In the genomic region with DNA sequence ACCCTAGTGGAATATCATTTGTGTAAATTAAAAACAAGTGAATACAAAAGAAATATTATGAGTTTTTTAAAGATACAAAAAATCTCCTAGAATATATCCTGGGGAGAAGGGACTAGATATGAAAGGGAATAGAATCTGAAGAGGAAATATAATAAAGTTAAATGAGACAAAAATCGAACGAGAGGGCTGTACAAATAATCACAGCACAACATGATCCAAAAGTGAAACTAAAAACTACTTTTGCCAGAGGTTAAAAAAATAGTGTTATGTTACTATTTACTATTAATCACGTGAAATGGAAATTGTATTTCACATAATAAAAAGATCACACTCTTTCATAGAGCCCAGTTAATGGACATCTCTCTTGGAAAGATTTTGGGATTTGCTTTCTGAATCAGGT, we compare ENCODE assay signal across 10 cellular contexts. TPM values are rescaled to one million over a fixed set of nuclear protein-coding genes. Genes with fewer than 3 reads are reported as not detected.
DNase-seq lines count a peak whose midpoint lies in the region; ATAC-seq, FAIRE-seq and TF ChIP-seq lines count a peak whose summit lies in the region.
"Had no signal": no experiment of that assay in that cellular context is flagged by ENCODE, and none has a peak within 500 bp of the region (broad histone marks: within the 10 kb centered on the region; RNA-seq: fewer than 3 reads in every experiment).

No MANE protein-coding gene starts in this region.

- 96% methylated on average over 3 of the region's 3 CpGs for WGBS in mammary epithelial cell (ENCODE audit: low coverage, missing lambda C conversion rate)

- H3K79me2 ChIP-seq in mammary epithelial cell (ENCODE audit: insufficient read depth, low read length) (no peaks in the 10 kb centered on the region), PC-9 (ENCODE audit: low read depth) (no peaks in the 10 kb centered on the region)

- H3K9ac ChIP-seq in mammary epithelial cell (ENCODE audit: insufficient read depth, low read length): no peak overlapping the region

- CTCF ChIA-PET in mammary epithelial cell (lab: Charles Lee; ENCODE audit: low non-redundant PET): no interaction called here
- CTCF ChIA-PET in MCF 10A (lab: Yijun Ruan, JAX): no interaction called here
- CTCF ChIA-PET in PC-9 (lab: Charles Lee): no interaction called here

- H3K9me3 ChIP-seq in mammary epithelial cell (replicated peaks; ENCODE audit: insufficient read depth, low read length) (no peaks in the 10 kb centered on the region), PC-9 (ENCODE audit: insufficient read depth, low read depth) (no peaks in the 10 kb centered on the region), upper lobe of right lung (no peaks in the 10 kb centered on the region), HAP-1 (no peaks in the 10 kb centered on the region)

- H3K27me3 ChIP-seq in mammary epithelial cell (ENCODE audit: insufficient read depth, low read length) (no peaks in the 10 kb centered on the region), PC-9 (ENCODE audit: insufficient read depth, low read depth) (no peaks in the 10 kb centered on the region), upper lobe of right lung (no peaks in the 10 kb centered on the region), HAP-1 (ENCODE audit: low read depth) (no peaks in the 10 kb centered on the region)
- H3K27me3 ChIP-seq: spleen had no signal

- no peak overlapping the region for H3K27ac Mint-ChIP-seq in MCF 10A (ENCODE audit: low read depth, unreplicated experiment)

- BruUV-seq in mammary epithelial cell (replicated peaks; lab: Mats Ljungman, UMichigan): no TSS peak
- BruUV-seq in MCF 10A (replicated peaks; lab: Mats Ljungman, UMichigan): no TSS peak
- BruUV-seq in PC-9 (replicated peaks; lab: Mats Ljungman, UMichigan): no TSS peak

- H3K27ac ChIP-seq in mammary epithelial cell (ENCODE audit: insufficient read depth, low read depth, low read length) (no peak overlapping the region), PC-9 (no peak overlapping the region), upper lobe of right lung (no peak overlapping the region)

- peaks cover 6% of the 10 kb centered on the region for H3K36me3 Mint-ChIP-seq in MCF 10A (ENCODE audit: insufficient read depth, unreplicated experiment)

- H3K4me1 ChIP-seq in mammary epithelial cell (ENCODE audit: insufficient read depth, low read length) (no peaks in the 10 kb centered on the region), PC-9 (replicated peaks; ENCODE audit: insufficient read depth) (0 out of 2 replicates have a peak, but pooled peaks cover 6% of the 10 kb centered on the region), upper lobe of right lung (peaks cover 16% of the 10 kb centered on the region), HAP-1 (peaks cover 3% of the 10 kb centered on the region)

- no peak overlapping the region for H2AFZ ChIP-seq in mammary epithelial cell (ENCODE audit: low read depth, low read length)
- no peak overlapping the region for H2AFZ ChIP-seq in PC-9

- H3K4me1 Mint-ChIP-seq in MCF 10A (ENCODE audit: insufficient read depth, unreplicated experiment): peaks cover 21% of the 10 kb centered on the region

- in situ Hi-C loops in mammary epithelial cell (cut with MboI; ENCODE audit: low sequenced_read_pairs in 2 of 2) (no loop called here), HAP-1 (cut with MboI; ENCODE audit: low sequenced_read_pairs) (no loop called here)

- no peaks in the 10 kb centered on the region for H3K36me3 ChIP-seq in mammary epithelial cell (ENCODE audit: insufficient read depth, low read length)
- H3K36me3 ChIP-seq in PC-9 (ENCODE audit: low read depth): no peaks in the 10 kb centered on the region
- H3K36me3 ChIP-seq in upper lobe of right lung: no peaks in the 10 kb centered on the region
- H3K36me3 ChIP-seq in HAP-1 (replicated peaks): no peaks in the 10 kb centered on the region
- H3K36me3 ChIP-seq: spleen had no signal

- H4K20me1 ChIP-seq in mammary epithelial cell (ENCODE audit: insufficient read depth, low read length) (no peaks in the 10 kb centered on the region), PC-9 (ENCODE audit: insufficient read depth) (no peaks in the 10 kb centered on the region)

- intact Hi-C loops in mammary epithelial cell (cut with micrococcal nuclease): no loop called here
- intact Hi-C loops in MCF 10A (cut with micrococcal nuclease): no loop called here
- intact Hi-C loops in PC-9 (cut with micrococcal nuclease; ENCODE audit: unreplicated experiment): no loop called here
- intact Hi-C loops in upper lobe of right lung (cut with DNase I): no loop called here

- H3K9me2 ChIP-seq in PC-9 (ENCODE audit: insufficient read depth): 0 out of 2 replicates have a peak, but pooled peaks cover 4% of the 10 kb centered on the region

- H3K4me3 ChIP-seq in mammary epithelial cell (replicated peaks in 1 of 3; ENCODE audit: insufficient read depth in 1 of 3, low read depth in 2 of 3, low read length in 3 of 3) (no peak overlapping the region), PC-9 (no peak overlapping the region), upper lobe of right lung (peak overlapping the region; percentile 14), HAP-1 (no peak overlapping the region)

- no peaks in the 10 kb centered on the region for H3F3A ChIP-seq in PC-9 (ENCODE audit: insufficient read depth, low read depth)

- DNase-seq in mammary epithelial cell (no peak), MCF 10A (ENCODE audit: unreplicated experiment) (no peak), PC-9 (no peak), frontal cortex (ENCODE audit: low spot score in 2 of 2) (no peak), upper lobe of right lung (no peak), HAP-1 (ENCODE audit: low spot score in 2 of 2) (no peak), NCI-H2029 treated with DMSO at 0.1 percent for 48 hours (lab: John Stamatoyannopoulos, UW) (no peak)
- DNase-seq: NCI-H1694 treated with DMSO at 0.1 percent for 48 hours, spleen had no signal

- dilution Hi-C loops in mammary epithelial cell (cut with HindIII; ENCODE audit: low sequenced_read_pairs): no loop called here

- no peak overlapping the region for H3K4me3 Mint-ChIP-seq in MCF 10A (ENCODE audit: unreplicated experiment)

- H3K27me3 Mint-ChIP-seq in MCF 10A (ENCODE audit: insufficient read depth, unreplicated experiment): no peaks in the 10 kb centered on the region

- POLR2A ChIA-PET in MCF 10A (lab: Yijun Ruan, JAX) (interaction anchor here (1.1 to 1.8 kb wide), 2 partner anchors 29 to 803 kb away, joined by 3 to 10 read pairs; partner anchors contain the start of genes CGGBP1, CHMP2B and ZNF654), PC-9 (lab: Charles Lee; ENCODE audit: unreplicated experiment) (no interaction called here)

- FAIRE-seq in frontal cortex (lab: Jason Lieb, UNC): peak; percentile 52

- peak overlapping the region; percentile 4 for H3K4me2 ChIP-seq in mammary epithelial cell (ENCODE audit: insufficient read depth, low read depth, low read length)
- peak overlapping the region; percentile 21; the same call in 1 of the 2 replicates for H3K4me2 ChIP-seq in PC-9

- no peaks in the 10 kb centered on the region for H3K9me3 Mint-ChIP-seq in MCF 10A (ENCODE audit: unreplicated experiment)

- ATAC-seq in upper lobe of right lung: no peak
- ATAC-seq in GM21723 (IDR thresholded peaks at IDR 0.05; ENCODE audit: unreplicated experiment): no peak

- TF ChIP-seq CTCF in mammary epithelial cell (conservative IDR thresholded peaks at IDR 0.05 in 1 of 2, IDR thresholded peaks at IDR 0.05 in 1 of 2; ENCODE audit: extremely low read depth in 1 of 2, insufficient read depth in 1 of 2, low read depth in 1 of 2, low read length in 2 of 2) (no peak), MCF 10A (IDR thresholded peaks at IDR 0.05; ENCODE audit: unreplicated experiment) (no peak), PC-9 (conservative IDR thresholded peaks at IDR 0.05) (no peak), upper lobe of right lung (IDR thresholded peaks at IDR 0.05) (no peak)

RNA-seq across cellular contexts. Expression of gene CGGBP1, which starts 28.6 kb away (rescaled TPM):
- total RNA-seq in mammary epithelial cell (10 to 100 TPM; 43.3 to 61.9 TPM), MCF 10A (2022) (83.4 and 96.6 TPM in 2 replicates), PC-9 (2021) (35.9 and 47.5 TPM in 2 replicates), frontal cortex (130 TPM), upper lobe of right lung (79.2 TPM)
- polyA plus RNA-seq in mammary epithelial cell: 37.0 TPM
- polyA minus RNA-seq in mammary epithelial cell: 85.4 TPM

RNA-seq across cellular contexts. Expression of gene ZNF654, which starts 28.9 kb away (rescaled TPM):
- total RNA-seq in mammary epithelial cell: 10 to 100 TPM; 18.6 to 20.3 TPM
- polyA plus RNA-seq in mammary epithelial cell: 3.3 TPM
- 18.3 TPM for polyA minus RNA-seq in mammary epithelial cell
- 10.4 and 12.4 TPM in 2 replicates for total RNA-seq in MCF 10A (2022)
- 7.2 and 9.6 TPM in 2 replicates for total RNA-seq in PC-9 (2021)
- total RNA-seq in frontal cortex: 35.1 TPM
- 20.6 TPM for total RNA-seq in upper lobe of right lung
